Comparison of ENCODE assay signal across 10 cellular contexts in the genomic region with DNA sequence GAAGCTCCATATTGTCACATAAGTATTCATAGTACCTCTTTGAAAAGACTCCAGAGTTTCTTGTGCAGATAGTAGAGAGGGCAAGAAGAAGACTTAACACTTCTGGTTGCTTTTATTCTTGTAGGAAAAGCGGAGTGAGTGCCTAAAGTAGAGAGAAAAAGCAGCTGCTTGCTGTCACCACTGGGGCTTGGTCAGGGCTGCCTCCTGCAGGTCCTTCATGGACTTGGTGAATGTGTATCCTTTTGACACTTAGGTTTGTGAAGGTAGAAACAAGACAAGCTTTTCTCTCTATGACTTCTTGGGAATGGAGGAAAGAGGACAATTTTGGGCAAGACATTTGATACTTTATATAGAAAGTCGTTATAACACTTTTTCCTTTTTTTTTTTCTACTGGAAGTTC.
A peak's percentile ranks its signal among the peaks of the same experiment; 100 is the strongest.
DNase-seq lines count a peak whose midpoint lies in the region; ATAC-seq, FAIRE-seq and TF ChIP-seq lines count a peak whose summit lies in the region.
"Had no signal": no experiment of that assay in that cellular context is flagged by ENCODE, and none has a peak within 500 bp of the region (broad histone marks: within the 10 kb centered on the region; RNA-seq: fewer than 3 reads in every experiment).

No MANE protein-coding gene starts in this region.

- H3K4me1 ChIP-seq in pancreas (no peaks in the 10 kb centered on the region), uterus (no peaks in the 10 kb centered on the region)

- in situ Hi-C loops in brain microvascular endothelial cell (cut with HindIII; ENCODE audit: low pct_ligation_motif_present, low sequenced_read_pairs), result no loop called here

- WGBS in pancreas, 2 donors, result 37 to 47% methylated on average over 2 of the region's 2 CpGs

- DNase-seq in DMS53 (lab: John Stamatoyannopoulos, UW) (peak; percentile 56), DMS53 treated with DMSO at 0.1 percent for 48 hours (lab: John Stamatoyannopoulos, UW; ENCODE audit: unreplicated experiment) (no peak), brain microvascular endothelial cell (no peak), pancreas (no peak), uterus (no peak), 8988T (no peak), Right ventricle myocardium inferior (ENCODE audit: missing footprints) (no peak)
- DNase-seq: activated T-cell treated with anti-CD3 and anti-CD28 coated beads, Interleukin-2, amount 50 U/mL, for 24 hours had no signal

- FAIRE-seq in pancreas (lab: Jason Lieb, UNC), result no peak

- ATAC-seq in HG03354 (IDR thresholded peaks at IDR 0.05; ENCODE audit: poor library complexity, severe bottlenecking, unreplicated experiment), result peak; percentile 46
- peak in 3 of 4 donors; percentile 39 to 57 (median 44) for ATAC-seq in pancreas
- ATAC-seq in Right ventricle myocardium inferior, result no peak

- H3K27ac ChIP-seq in brain microvascular endothelial cell (no peak overlapping the region), pancreas (no peak overlapping the region), uterus (no peak overlapping the region)
- H3K27ac ChIP-seq: SJSA1 had no signal

- intact Hi-C loops in pancreas (cut with DNase I), result no loop called here
- intact Hi-C loops in uterus (cut with DNase I; ENCODE audit: low total_unique reads), result no loop called here
- intact Hi-C loops in Right ventricle myocardium inferior (cut with DNase I), result no loop called here

- TF ChIP-seq POLR2A in uterus (IDR thresholded peaks at IDR 0.05), result no peak

- H3K36me3 ChIP-seq in brain microvascular endothelial cell (replicated peaks), result no peaks in the 10 kb centered on the region
- no peaks in the 10 kb centered on the region for H3K36me3 ChIP-seq in pancreas
- no peaks in the 10 kb centered on the region for H3K36me3 ChIP-seq in uterus
- H3K36me3 ChIP-seq: SJSA1 had no signal

- H3K9me3 ChIP-seq in pancreas (no peaks in the 10 kb centered on the region), uterus (no peaks in the 10 kb centered on the region)
- H3K9me3 ChIP-seq: SJSA1 had no signal

- H3K27me3 ChIP-seq in brain microvascular endothelial cell (replicated peaks), result no peaks in the 10 kb centered on the region
- H3K27me3 ChIP-seq in pancreas, result no peaks in the 10 kb centered on the region
- H3K27me3 ChIP-seq in uterus, result no peaks in the 10 kb centered on the region
- H3K27me3 ChIP-seq: SJSA1 had no signal

- TF ChIP-seq CTCF in brain microvascular endothelial cell (IDR thresholded peaks at IDR 0.05; ENCODE audit: low read depth, low read length, missing control alignments), result peak; percentile 41
- peak in 1 of 4 donors; percentile 7 for TF ChIP-seq CTCF in pancreas (IDR thresholded peaks at IDR 0.05)
- TF ChIP-seq CTCF in uterus (IDR thresholded peaks at IDR 0.05), result no peak

- H3K4me3 ChIP-seq in brain microvascular endothelial cell (ENCODE audit: low read depth, low read length) (no peak overlapping the region), pancreas (no peak overlapping the region), uterus (no peak overlapping the region)
- H3K4me3 ChIP-seq: SJSA1 had no signal
